ENCODE assay signal across 1 cellular context in the genomic region with DNA sequence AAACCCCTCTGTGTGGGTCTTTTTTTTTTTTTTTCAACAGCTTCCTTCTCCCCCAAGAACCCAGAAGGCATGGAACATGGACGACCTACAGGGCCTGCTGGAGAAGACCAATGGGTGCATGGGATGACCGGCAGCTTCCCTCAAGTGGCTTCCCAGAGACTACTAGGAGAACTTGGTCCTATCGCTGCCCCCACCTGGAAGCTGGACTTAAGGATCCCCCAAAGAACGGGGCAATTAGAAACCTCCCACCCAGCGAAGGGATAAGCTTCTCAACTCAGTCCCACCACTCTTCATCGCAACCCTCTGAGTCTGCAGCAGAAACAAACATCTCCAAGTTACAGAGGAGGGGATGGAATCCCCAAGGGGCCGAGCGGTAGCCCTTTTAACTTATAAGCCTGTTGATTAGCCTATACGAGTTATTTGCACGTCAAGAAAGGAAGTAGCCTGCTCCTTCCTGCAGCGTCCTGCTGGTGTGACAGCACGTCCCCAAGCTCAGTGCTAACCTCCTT.
TF ChIP-seq lines count a peak whose summit lies in the region.

No MANE protein-coding gene starts in this region.

TF ChIP-seq in endothelial cell of umbilical vein, 7 proteins besides CTCF, POLR2A, EP300 and RAD21:
- TF ChIP-seq MYC (IDR thresholded peaks at IDR 0.05; ENCODE audit: low read depth, low read length) = no peak
- no peak for TF ChIP-seq EZH2 (IDR thresholded peaks at IDR 0.05; ENCODE audit: borderline replicate concordance, low read depth, low read length, severe bottlenecking)
- TF ChIP-seq GATA2 (IDR thresholded peaks at IDR 0.05; ENCODE audit: insufficient read depth, insufficient read length, low read depth, low read length) = no peak
- no peak for TF ChIP-seq FOS (IDR thresholded peaks at IDR 0.05; ENCODE audit: borderline replicate concordance, insufficient read depth, low read length)
- TF ChIP-seq POLR2AphosphoS5 (IDR thresholded peaks at IDR 0.05; ENCODE audit: insufficient read depth, low read depth, low read length) = no peak
- no peak for TF ChIP-seq JUN (IDR thresholded peaks at IDR 0.05; ENCODE audit: borderline replicate concordance, insufficient read depth, insufficient read length, low read depth)
- TF ChIP-seq, protein P1, sequence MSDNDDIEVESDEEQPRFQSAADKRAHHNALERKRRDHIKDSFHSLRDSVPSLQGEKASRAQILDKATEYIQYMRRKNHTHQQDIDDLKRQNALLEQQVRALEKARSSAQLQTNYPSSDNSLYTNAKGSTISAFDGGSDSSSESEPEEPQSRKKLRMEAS (IDR thresholded peaks at IDR 0.05; ENCODE audit: insufficient read depth, insufficient read length) = no peak
